In genomic region chr5:96333397-96333790, GRCh38 we compare ENCODE assay signal across 16 cellular contexts.
DNase-seq lines count a peak whose midpoint lies in the region; ATAC-seq, FAIRE-seq and TF ChIP-seq lines count a peak whose summit lies in the region.
"Had no signal": no experiment of that assay in that cellular context is flagged by ENCODE, and none has a peak within 500 bp of the region (broad histone marks: within the 10 kb centered on the region; RNA-seq: fewer than 3 reads in every experiment).

No MANE protein-coding gene starts in this region.

- TF ChIP-seq RAD21 in IMR-90 (IDR thresholded peaks at IDR 0.05; ENCODE audit: low read length) (no peak), H1 (IDR thresholded peaks at IDR 0.05 in 1 of 2, conservative IDR thresholded peaks at IDR 0.05 in 1 of 2; ENCODE audit: low read depth in 2 of 2, low read length in 2 of 2) (no peak)

- TF ChIP-seq POLR2A in IMR-90 (IDR thresholded peaks at IDR 0.05; ENCODE audit: low read depth, low read length) (no peak), H1 (IDR thresholded peaks at IDR 0.05; ENCODE audit: control extremely low read depth in 1 of 2, low read depth in 2 of 2, low read length in 2 of 2) (no peak), suprapubic skin (IDR thresholded peaks at IDR 0.05) (no peak)

- POLR2A ChIA-PET in IMR-90 (lab: Charles Lee; ENCODE audit: unreplicated experiment) (no interaction called here), H1 (lab: Charles Lee; ENCODE audit: partially characterized antibody) (no interaction called here)

- intact Hi-C loops in IMR-90 (cut with micrococcal nuclease), result loop anchor here (10.0 kb wide), 2 partner anchors 159 to 219 kb away; no protein-coding TSS in a partner anchor

- peaks cover 5% of the 10 kb centered on the region; the same call in 1 of the 2 replicates for H3K9me1 ChIP-seq in IMR-90 (ENCODE audit: insufficient read depth, low read length)

- TF ChIP-seq EP300 in H1 (IDR thresholded peaks at IDR 0.05; ENCODE audit: borderline replicate concordance in 1 of 2, low read depth in 2 of 2, low read length in 2 of 2), result no peak
- TF ChIP-seq EP300 in suprapubic skin (IDR thresholded peaks at IDR 0.05), result no peak

- H4K8ac ChIP-seq in IMR-90 (ENCODE audit: low read depth in 2 of 2, low read length in 2 of 2) (peak overlapping the region; percentile 14 to 31; a peak in 2 of 4 replicates), H1 (ENCODE audit: extremely low read depth, insufficient read depth, low read length) (no peak overlapping the region)

- CTCF ChIA-PET in IMR-90 (lab: Yijun Ruan, JAX), result no interaction called here
- CTCF ChIA-PET in H1 (lab: Charles Lee; ENCODE audit: partially characterized antibody), result interaction anchor here (0.6 to 1.4 kb wide), 8 partner anchors 9 to 443 kb away, joined by 3 to 6 read pairs (median 3); no protein-coding TSS in a partner anchor

- ATAC-seq in IMR-90 (ENCODE audit: low read depth) (no peak), HG02884 (IDR thresholded peaks at IDR 0.05; ENCODE audit: unreplicated experiment) (no peak)

- peak overlapping the region; percentile 60; the same call in 1 of the 2 replicates for H2AK5ac ChIP-seq in IMR-90 (ENCODE audit: low read depth, low read length)
- H2AK5ac ChIP-seq in H1 (ENCODE audit: low read depth, low read length), result no peak overlapping the region

- in situ Hi-C loops in IMR-90 (cut with MboI; ENCODE audit: low sequenced_read_pairs), result no loop called here

- no peak for DNase-seq in IMR-90
- no peak for DNase-seq in H1 (ENCODE audit: low read depth in 1 of 2, low spot score in 2 of 2)
- peak; percentile 76 for DNase-seq in smooth muscle cell of the brain vasculature (ENCODE audit: low read depth, low spot score)
- no peak for DNase-seq in HCEC 1CT
- no peak for DNase-seq in suprapubic skin (ENCODE audit: low spot score in 2 of 2)
- DNase-seq: CD8-positive, alpha-beta memory T cell; DMS 273 treated with DMSO at 0.1 percent for 48 hours; H9; MV-4-11; NCI-H1436; NCI-H2029 treated with DMSO at 0.1 percent for 48 hours; NCI-H345; NK-92 treated with Interleukin-12 subunit alpha and Interleukin-12 subunit beta, amount 100 ng/mL, for 24 hours; OCI-M1 had no signal

- TF ChIP-seq CTCF in C4-2B (conservative IDR thresholded peaks at IDR 0.05), result no peak
- no peak for TF ChIP-seq CTCF in IMR-90 (conservative IDR thresholded peaks at IDR 0.05; ENCODE audit: low read depth, low read length)
- no peak for TF ChIP-seq CTCF in H1 (IDR thresholded peaks at IDR 0.05; ENCODE audit: control extremely low read depth in 1 of 3, insufficient read depth in 1 of 3, low read depth in 1 of 3, low read length in 3 of 3)
- no peak for TF ChIP-seq CTCF in suprapubic skin (IDR thresholded peaks at IDR 0.05)

- no peak overlapping the region for H2BK12ac ChIP-seq in H1 (ENCODE audit: low read depth, low read length)

- H4K5ac ChIP-seq in IMR-90 (ENCODE audit: low read depth, low read length) (peak overlapping the region; percentile 67), H1 (ENCODE audit: insufficient read length, low read depth, low read length) (no peak overlapping the region)

- H4K91ac ChIP-seq in IMR-90 (ENCODE audit: insufficient read depth, low read depth, low read length), result peak overlapping the region; percentile 79
- H4K91ac ChIP-seq in H1 (replicated peaks; ENCODE audit: insufficient read length, low read length), result no peak overlapping the region

- H2BK5ac ChIP-seq in IMR-90 (ENCODE audit: low read depth, low read length, poor library complexity, severe bottlenecking), result peak overlapping the region; percentile 13
- H2BK5ac ChIP-seq in H1 (ENCODE audit: low read depth, low read length), result no peak overlapping the region

- H2BK20ac ChIP-seq in IMR-90 (ENCODE audit: low read depth, low read length) (peak overlapping the region; percentile 67; the same call in 1 of the 2 replicates), H1 (ENCODE audit: low read length) (no peak overlapping the region)

- H3K4me3 ChIP-seq in IMR-90 (ENCODE audit: insufficient read depth, low read depth, low read length) (no peak overlapping the region), H1 (ENCODE audit: extremely low read depth in 1 of 4, insufficient read depth in 2 of 4, low read depth in 3 of 4, low read length in 4 of 4) (no peak overlapping the region), suprapubic skin (no peak overlapping the region)

- H2AFZ ChIP-seq in IMR-90 (replicated peaks; ENCODE audit: low read length, poor library complexity) (peak overlapping the region; percentile 18), H1 (ENCODE audit: low read length) (0 out of 2 replicates have a peak overlapping the region, but pooled peaks have one; percentile 31)

- H3K9ac ChIP-seq in IMR-90 (ENCODE audit: low read depth, low read length) (no peak overlapping the region), H1 (replicated peaks in 1 of 4; ENCODE audit: extremely low read depth in 1 of 4, low read depth in 3 of 4, low read length in 3 of 4) (no peak overlapping the region)

- no peaks in the 10 kb centered on the region for H4K20me1 ChIP-seq in IMR-90 (ENCODE audit: insufficient read depth, low read length)
- H4K20me1 ChIP-seq in H1 (replicated peaks in 1 of 2; ENCODE audit: control insufficient read depth in 1 of 2, insufficient read depth in 2 of 2, low read length in 2 of 2), result no peaks in the 10 kb centered on the region

- H3K23me2 ChIP-seq in H1 (ENCODE audit: low read depth, low read length), result no peaks in the 10 kb centered on the region

- no peak for FAIRE-seq in H1 (lab: Jason Lieb, UNC)

- H3K79me2 ChIP-seq in H1 (ENCODE audit: control insufficient read depth in 1 of 2, insufficient read depth in 2 of 2, low read length in 2 of 2), result no peaks in the 10 kb centered on the region

- H3K23ac ChIP-seq in IMR-90 (ENCODE audit: low read depth, low read length) (no peak overlapping the region), H1 (ENCODE audit: insufficient read length) (no peak overlapping the region)

- H3K9me3 ChIP-seq in IMR-90 (ENCODE audit: control insufficient read depth, insufficient read depth, low read length) (no peaks in the 10 kb centered on the region), H1 (ENCODE audit: insufficient read depth in 2 of 2, low read depth in 1 of 2, low read length in 1 of 2) (no peaks in the 10 kb centered on the region), suprapubic skin (no peaks in the 10 kb centered on the region)

- H2AK9ac ChIP-seq in IMR-90 (replicated peaks; ENCODE audit: low read depth, low read length, poor library complexity), result no peak overlapping the region

- H3K27ac ChIP-seq in C4-2B, result peak overlapping the region; percentile 89
- no peak overlapping the region for H3K27ac ChIP-seq in IMR-90 (ENCODE audit: insufficient read depth, low read length)
- H3K27ac ChIP-seq in H1 (ENCODE audit: low read depth, low read length), result no peak overlapping the region
- no peak overlapping the region for H3K27ac ChIP-seq in suprapubic skin

- H2BK15ac ChIP-seq in IMR-90 (ENCODE audit: low read depth, low read length) (peak overlapping the region; percentile 71; the same call in 2 of the 3 replicates), H1 (ENCODE audit: low read length) (no peak overlapping the region)

- H3K14ac ChIP-seq in IMR-90 (replicated peaks; ENCODE audit: low read depth, low read length) (0 out of 2 replicates have a peak overlapping the region, but pooled peaks have one; percentile 34), H1 (ENCODE audit: insufficient read length) (no peak overlapping the region)

- WGBS in IMR-90 (ENCODE audit: extremely low coverage in 2 of 2, insufficient read length in 1 of 2), 2 experiments, result 100% methylated on average over 2 of the region's 4 CpGs; no CpG with 5 or more reads in 1 of the 2 experiments
- WGBS in H1 (ENCODE audit: extremely low coverage in 1 of 2, insufficient coverage in 1 of 2, insufficient read length in 1 of 2, insufficient replicate concordance in 2 of 2, low coverage in 1 of 2, low lambda C conversion rate in 2 of 2, missing lambda C conversion rate in 1 of 2), 2 experiments, result 87% methylated on average over 4 of the region's 4 CpGs; no CpG with 5 or more reads in 1 of the 2 experiments
- 89% methylated on average over 4 of the region's 4 CpGs for WGBS in suprapubic skin

- H3K4me2 ChIP-seq in IMR-90 (ENCODE audit: low read depth, low read length) (no peak overlapping the region), H1 (ENCODE audit: insufficient read depth in 1 of 2, low read depth in 2 of 2, low read length in 2 of 2) (no peak overlapping the region)

- H2BK120ac ChIP-seq in IMR-90 (ENCODE audit: low read depth, low read length) (peak overlapping the region; percentile 93), H1 (replicated peaks; ENCODE audit: low read depth, low read length) (no peak overlapping the region)

- dilution Hi-C loops in IMR-90 (cut with HindIII; ENCODE audit: low sequenced_read_pairs, unreplicated experiment), result no loop called here

- H3K18ac ChIP-seq in IMR-90 (ENCODE audit: low read depth, low read length), result peak overlapping the region; percentile 82
- no peak overlapping the region for H3K18ac ChIP-seq in H1 (ENCODE audit: extremely low read depth, low read length)

- H3K36me3 ChIP-seq in IMR-90 (ENCODE audit: control insufficient read depth, insufficient read depth, low read length) (no peaks in the 10 kb centered on the region), H1 (ENCODE audit: control insufficient read depth in 2 of 4, insufficient read depth in 4 of 4, low read length in 3 of 4) (no peaks in the 10 kb centered on the region), suprapubic skin (no peaks in the 10 kb centered on the region)

- no peaks in the 10 kb centered on the region for H3K27me3 ChIP-seq in IMR-90 (ENCODE audit: control insufficient read depth, insufficient read depth, low read length)
- H3K27me3 ChIP-seq in H1 (replicated peaks in 1 of 4; ENCODE audit: control insufficient read depth in 3 of 4, extremely low read depth in 1 of 4, insufficient read depth in 3 of 4, low read length in 3 of 4), result no peaks in the 10 kb centered on the region
- H3K27me3 ChIP-seq in suprapubic skin, result no peaks in the 10 kb centered on the region

- H3K79me1 ChIP-seq in IMR-90 (ENCODE audit: low read depth in 1 of 2, low read length in 2 of 2), result peaks cover 0 to 12% of the 10 kb centered on the region in 2 experiments; a peak in 1 of 4 replicates
- no peaks in the 10 kb centered on the region for H3K79me1 ChIP-seq in H1 (ENCODE audit: low read depth, low read length)

- BruUV-seq in IMR-90 (replicated peaks; lab: Mats Ljungman, UMichigan), result no TSS peak

- no peak overlapping the region for H3K56ac ChIP-seq in IMR-90 (ENCODE audit: extremely low read depth, insufficient read depth, low read length)
- H3K56ac ChIP-seq in H1 (replicated peaks; ENCODE audit: insufficient read length, low read depth, low read length), result no peak overlapping the region

- peaks cover 21% of the 10 kb centered on the region for H3K4me1 ChIP-seq in IMR-90 (ENCODE audit: control insufficient read depth, insufficient read depth, low read length)
- no peaks in the 10 kb centered on the region; a peak in 1 of 7 replicates for H3K4me1 ChIP-seq in H1 (replicated peaks in 1 of 4; ENCODE audit: control insufficient read depth in 3 of 4, insufficient read depth in 4 of 4, low read length in 3 of 4)
- peaks cover 32% of the 10 kb centered on the region for H3K4me1 ChIP-seq in suprapubic skin

- peak overlapping the region; percentile 74 for H3K4ac ChIP-seq in IMR-90 (ENCODE audit: low read depth, low read length)
- H3K4ac ChIP-seq in H1 (replicated peaks; ENCODE audit: insufficient read length, low read depth, low read length), result no peak overlapping the region

TF ChIP-seq in H1, 55 proteins besides CTCF, POLR2A, EP300 and RAD21 (continues in another document):
- TF ChIP-seq CHD1 (IDR thresholded peaks at IDR 0.05; ENCODE audit: low read depth, low read length), result no peak
